ENCODE assay signal across 14 cellular contexts in the genomic region with DNA sequence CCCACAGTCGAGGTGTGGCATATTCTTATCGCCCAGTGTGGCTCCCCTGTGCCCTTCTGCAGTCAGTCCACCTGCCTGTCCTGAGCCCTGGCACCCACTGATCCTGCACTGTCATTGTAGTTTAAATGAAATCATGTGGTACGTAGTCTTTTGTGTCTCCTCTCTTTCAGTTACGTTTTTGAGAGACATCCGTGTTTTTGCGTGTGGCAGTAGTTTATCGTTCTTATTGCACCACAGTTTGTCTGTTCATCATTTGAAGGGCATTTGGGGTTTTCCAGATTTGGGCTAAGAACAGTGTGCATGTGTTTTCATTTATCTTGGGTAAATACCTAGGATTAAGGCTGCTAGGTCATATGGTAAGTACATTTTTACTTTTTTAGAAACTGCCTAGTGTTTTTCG. TPM values are rescaled to one million over a fixed set of nuclear protein-coding genes. Genes with fewer than 3 reads are reported as not detected.
DNase-seq lines count a peak whose midpoint lies in the region; ATAC-seq and TF ChIP-seq lines count a peak whose summit lies in the region.
"Had no signal": no experiment of that assay in that cellular context is flagged by ENCODE, and none has a peak within 500 bp of the region (broad histone marks: within the 10 kb centered on the region; RNA-seq: fewer than 3 reads in every experiment).

No MANE protein-coding gene starts in this region.

- intact Hi-C loops in activated CD4-positive, alpha-beta memory T cell treated with anti-CD3 and anti-CD28 coated beads for 36 hours (cut with micrococcal nuclease): no loop called here
- intact Hi-C loops in thyroid gland (cut with DNase I): no loop called here

- H3K27ac Mint-ChIP-seq in activated CD4-positive, alpha-beta memory T cell treated with anti-CD3 and anti-CD28 coated beads, Interleukin-2, amount 10 ng/mL, durations not matched to agents 7 days and 5 days: peak overlapping the region; percentile 33
- no peak overlapping the region for H3K27ac Mint-ChIP-seq in activated CD4-positive, alpha-beta memory T cell treated with anti-CD3 and anti-CD28 coated beads for 36 hours

- H3K27me3 Mint-ChIP-seq in activated CD4-positive, alpha-beta memory T cell treated with anti-CD3 and anti-CD28 coated beads, Interleukin-2, amount 10 ng/mL, durations not matched to agents 7 days and 5 days: no peaks in the 10 kb centered on the region
- no peaks in the 10 kb centered on the region for H3K27me3 Mint-ChIP-seq in activated CD4-positive, alpha-beta memory T cell treated with anti-CD3 and anti-CD28 coated beads for 36 hours
- H3K27me3 Mint-ChIP-seq: activated naive CD8-positive, alpha-beta T cell had no signal

- H3K9me3 ChIP-seq in thyroid gland: no peaks in the 10 kb centered on the region
- H3K9me3 ChIP-seq: transverse colon had no signal

- H3K27me3 ChIP-seq in thyroid gland: no peaks in the 10 kb centered on the region
- H3K27me3 ChIP-seq: transverse colon had no signal

- peaks cover 26 to 38% of the 10 kb centered on the region in 2 donors for H3K4me1 ChIP-seq in thyroid gland
- H3K4me1 ChIP-seq: transverse colon had no signal

- no peak for DNase-seq in activated CD4-positive, alpha-beta memory T cell treated with anti-CD3 and anti-CD28 coated beads, Interleukin-2, amount 10 ng/mL, durations not matched to agents 7 days and 5 days
- no peak for DNase-seq in activated CD4-positive, alpha-beta memory T cell treated with anti-CD3 and anti-CD28 coated beads for 36 hours
- DNase-seq in fibroblast of villous mesenchyme (ENCODE audit: low read depth) (peak; percentile 95), thyroid gland (no peak), medulla oblongata (ENCODE audit: extremely low spot score) (no peak)
- no peak for DNase-seq in activated naive CD4-positive, alpha-beta T cell (lab: John Stamatoyannopoulos, UW)
- DNase-seq: KBM-7, NCI-H1105, transverse colon had no signal

- H3K4me3 Mint-ChIP-seq in activated CD4-positive, alpha-beta memory T cell treated with anti-CD3 and anti-CD28 coated beads, Interleukin-2, amount 10 ng/mL, durations not matched to agents 7 days and 5 days: no peak overlapping the region
- H3K4me3 Mint-ChIP-seq in activated CD4-positive, alpha-beta memory T cell treated with anti-CD3 and anti-CD28 coated beads for 36 hours: no peak overlapping the region
- H3K4me3 Mint-ChIP-seq: activated naive CD8-positive, alpha-beta T cell had no signal

- TF ChIP-seq POLR2A in thyroid gland (IDR thresholded peaks at IDR 0.05): no peak

- H3K36me3 ChIP-seq in thyroid gland: peaks cover 0 to 4% of the 10 kb centered on the region in 2 donors

- 94% methylated on average over 8 of the region's 8 CpGs for WGBS in thyroid gland, 2 donors

- H3K4me3 ChIP-seq in fibroblast of villous mesenchyme (ENCODE audit: low read depth, low read length): no peak overlapping the region
- no peak overlapping the region for H3K4me3 ChIP-seq in thyroid gland (replicated peaks in 1 of 3)
- H3K4me3 ChIP-seq: transverse colon had no signal

- ATAC-seq in GM18517 (IDR thresholded peaks at IDR 0.05; ENCODE audit: unreplicated experiment): no peak

- H3K4me1 Mint-ChIP-seq in activated CD4-positive, alpha-beta memory T cell treated with anti-CD3 and anti-CD28 coated beads, Interleukin-2, amount 10 ng/mL, durations not matched to agents 7 days and 5 days: peaks cover 14% of the 10 kb centered on the region
- peaks cover 10% of the 10 kb centered on the region for H3K4me1 Mint-ChIP-seq in activated CD4-positive, alpha-beta memory T cell treated with anti-CD3 and anti-CD28 coated beads for 36 hours (ENCODE audit: low read depth)

- CTCF ChIA-PET in activated CD4-positive, alpha-beta memory T cell treated with anti-CD3 and anti-CD28 coated beads, Interleukin-2, amount 10 ng/mL, durations not matched to agents 7 days and 5 days (lab: Charles Lee): interaction anchor here (2.1 kb wide), 1 partner anchor 20 kb away, joined by 7 read pairs; no protein-coding TSS in a partner anchor
- CTCF ChIA-PET in activated CD4-positive, alpha-beta memory T cell treated with anti-CD3 and anti-CD28 coated beads for 36 hours (lab: Charles Lee): interaction anchor here (1.2 kb wide), 1 partner anchor 21 kb away, joined by 4 read pairs; no protein-coding TSS in a partner anchor

- no peaks in the 10 kb centered on the region for H3K9me3 Mint-ChIP-seq in activated CD4-positive, alpha-beta memory T cell treated with anti-CD3 and anti-CD28 coated beads, Interleukin-2, amount 10 ng/mL, durations not matched to agents 7 days and 5 days
- no peaks in the 10 kb centered on the region for H3K9me3 Mint-ChIP-seq in activated CD4-positive, alpha-beta memory T cell treated with anti-CD3 and anti-CD28 coated beads for 36 hours

- peaks cover 54% of the 10 kb centered on the region for H3K36me3 Mint-ChIP-seq in activated CD4-positive, alpha-beta memory T cell treated with anti-CD3 and anti-CD28 coated beads, Interleukin-2, amount 10 ng/mL, durations not matched to agents 7 days and 5 days (ENCODE audit: low read depth)
- H3K36me3 Mint-ChIP-seq in activated CD4-positive, alpha-beta memory T cell treated with anti-CD3 and anti-CD28 coated beads for 36 hours: peaks cover 23% of the 10 kb centered on the region

- H3K27ac ChIP-seq in VCaP (no peak overlapping the region), thyroid gland (peak overlapping the region; percentile 30 to 55 (median 46))
- H3K27ac ChIP-seq: 22Rv1, epithelial cell of prostate, transverse colon had no signal

- TF ChIP-seq CTCF in VCaP (conservative IDR thresholded peaks at IDR 0.05) (0 out of 2 replicates have a peak, but pooled peaks have one; percentile 1), fibroblast of villous mesenchyme (IDR thresholded peaks at IDR 0.05; ENCODE audit: insufficient read depth, low read depth, low read length) (no peak), thyroid gland (IDR thresholded peaks at IDR 0.05) (no peak)

- POLR2A ChIA-PET in activated CD4-positive, alpha-beta memory T cell treated with anti-CD3 and anti-CD28 coated beads, Interleukin-2, amount 10 ng/mL, durations not matched to agents 7 days and 5 days (lab: Charles Lee): no interaction called here
- POLR2A ChIA-PET in activated CD4-positive, alpha-beta memory T cell treated with anti-CD3 and anti-CD28 coated beads for 36 hours (lab: Charles Lee): no interaction called here

RNA-seq across cellular contexts. Expression of a gene that starts 49.3 kb away (rescaled TPM):
- 1 to 10 TPM; 8.4 to 9.0 TPM for total RNA-seq in activated CD4-positive, alpha-beta memory T cell treated with anti-CD3 and anti-CD28 coated beads, Interleukin-2, amount 10 ng/mL, durations not matched to agents 7 days and 5 days
- 1 to 10 TPM; 7.9 to 8.6 TPM for total RNA-seq in activated CD4-positive, alpha-beta memory T cell treated with anti-CD3 and anti-CD28 coated beads for 36 hours
- 2.6 and 3.9 TPM in 2 replicates for total RNA-seq in fibroblast of villous mesenchyme
- 10 to 100 TPM in 3 of 4 donors, 1 to 10 TPM in 1; 5.0 to 14.2 (median 12.7) TPM for total RNA-seq in thyroid gland

RNA-seq across cellular contexts. Expression of a gene that starts 53.4 kb away (rescaled TPM):
- total RNA-seq in activated CD4-positive, alpha-beta memory T cell treated with anti-CD3 and anti-CD28 coated beads, Interleukin-2, amount 10 ng/mL, durations not matched to agents 7 days and 5 days: 10 to 100 TPM; 18.0 to 21.0 TPM
- total RNA-seq in activated CD4-positive, alpha-beta memory T cell treated with anti-CD3 and anti-CD28 coated beads for 36 hours: 10 to 100 TPM; 11.5 to 13.0 TPM
- total RNA-seq in fibroblast of villous mesenchyme (6.8 and 7.3 TPM in 2 replicates), thyroid gland (10 to 100 TPM; 12.0 to 20.2 (median 16.1) TPM)
